ENCODE assay signal across 16 cellular contexts in the genomic region with DNA sequence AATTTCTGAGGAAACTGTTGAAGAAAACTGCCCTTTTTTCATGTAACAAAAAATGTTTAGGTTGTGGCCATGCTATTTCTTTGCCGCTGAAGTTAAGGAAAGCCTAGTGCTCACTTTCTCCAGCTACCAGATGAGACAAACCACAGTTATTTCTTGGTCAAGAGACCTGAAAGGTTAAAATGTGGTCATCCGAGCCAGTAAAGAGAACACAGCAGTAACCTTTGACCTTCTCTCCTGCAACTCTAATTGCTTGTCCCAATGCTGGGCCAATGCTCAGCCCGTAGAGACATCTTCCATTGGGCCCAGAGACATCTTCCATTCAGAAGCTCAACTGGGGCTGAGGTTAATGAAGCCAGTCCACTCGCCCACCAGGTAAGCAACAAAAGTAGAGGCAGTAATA.
DNase-seq lines count a peak whose midpoint lies in the region.
"Had no signal": no experiment of that assay in that cellular context is flagged by ENCODE, and none has a peak within 500 bp of the region (broad histone marks: within the 10 kb centered on the region; RNA-seq: fewer than 3 reads in every experiment).

No MANE protein-coding gene starts in this region.

- peak; percentile 7 for DNase-seq in HCEC 1CT
- DNase-seq in amniotic epithelial cell (ENCODE audit: low read depth): peak; percentile 45
- peak; percentile 32 for DNase-seq in left kidney (ENCODE audit: low read depth, low spot score)
- DNase-seq in neuronal stem cell (ENCODE audit: low spot score): no peak
- DNase-seq in mesenteric fat pad (ENCODE audit: low spot score): no peak
- DNase-seq in cerebellum (ENCODE audit: low spot score): no peak
- DNase-seq in SW 1271 (lab: John Stamatoyannopoulos, UW): no peak
- DNase-seq: KG1, NCI-H1105 treated with DMSO at 0.1 percent for 48 hours, NCI-H2081, NCI-H2171, NCI-H345, NCI-H774, SIG-M5 had no signal

- no peak overlapping the region for H2AK5ac ChIP-seq in neuronal stem cell (ENCODE audit: low read depth, low read length)

- no peak overlapping the region for H2BK15ac ChIP-seq in neuronal stem cell (ENCODE audit: low read length)

- no peak overlapping the region for H3K23ac ChIP-seq in neuronal stem cell (ENCODE audit: low read depth, low read length, poor library complexity)

- no peak overlapping the region for H3K4me2 ChIP-seq in neuronal stem cell (ENCODE audit: insufficient read depth, low read length, poor library complexity, severe bottlenecking)

- no peak overlapping the region for H2AFZ ChIP-seq in neuronal stem cell (ENCODE audit: low read length)

- H3K79me1 ChIP-seq in neuronal stem cell (ENCODE audit: low read depth, low read length): no peaks in the 10 kb centered on the region

- H3K4ac ChIP-seq in neuronal stem cell (ENCODE audit: low read length): no peak overlapping the region

- no peak overlapping the region for H2BK120ac ChIP-seq in neuronal stem cell (ENCODE audit: low read depth, low read length)

- no peak overlapping the region for H2BK12ac ChIP-seq in neuronal stem cell (ENCODE audit: low read length)

- H3K9ac ChIP-seq in neuronal stem cell (ENCODE audit: low read depth, low read length, poor library complexity): no peak overlapping the region

- peak overlapping the region; percentile 48 for H3K27ac ChIP-seq in neuronal stem cell (replicated peaks; ENCODE audit: low read length)
- H3K27ac ChIP-seq: C4-2B had no signal

- H3K4me1 ChIP-seq in neuronal stem cell (ENCODE audit: control insufficient read depth in 2 of 2, insufficient read depth in 1 of 2, low read depth in 1 of 2, low read length in 2 of 2): peaks cover 2 to 6% of the 10 kb centered on the region in 2 donors

- no peak overlapping the region for H3K18ac ChIP-seq in neuronal stem cell (ENCODE audit: low read length)

- H4K91ac ChIP-seq in neuronal stem cell (ENCODE audit: low read depth, low read length, poor library complexity): no peak overlapping the region

- peaks cover 0 to 3% (median 0%) of the 10 kb centered on the region in 3 experiments for H3K27me3 ChIP-seq in neuronal stem cell (ENCODE audit: control insufficient read depth in 3 of 3, insufficient read depth in 3 of 3, low read depth in 1 of 3, low read length in 3 of 3)

- no CpG with 5 or more reads among the region's 4 CpGs for WGBS in neuronal stem cell (ENCODE audit: extremely low coverage in 2 of 2, insufficient read length in 2 of 2, insufficient replicate concordance in 1 of 2), 2 donors

- no peak overlapping the region for H3K14ac ChIP-seq in neuronal stem cell (ENCODE audit: low read length)

- no peaks in the 10 kb centered on the region for H3K9me3 ChIP-seq in neuronal stem cell (replicated peaks in 1 of 2; ENCODE audit: control insufficient read depth in 2 of 2, insufficient read depth in 1 of 2, low read depth in 1 of 2, low read length in 2 of 2)
- H3K9me3 ChIP-seq: HAP-1 had no signal

- H3K4me3 ChIP-seq in neuronal stem cell (ENCODE audit: low read length in 2 of 2): no peak overlapping the region
- H3K4me3 ChIP-seq: HAP-1 had no signal

- H2BK5ac ChIP-seq in neuronal stem cell (ENCODE audit: low read length): no peak overlapping the region

- no peaks in the 10 kb centered on the region for H3K36me3 ChIP-seq in neuronal stem cell (replicated peaks in 1 of 2; ENCODE audit: control insufficient read depth in 2 of 2, insufficient read depth in 2 of 2, low read length in 2 of 2)
- H3K36me3 ChIP-seq: HAP-1 had no signal

- H4K8ac ChIP-seq in neuronal stem cell (ENCODE audit: low read depth, low read length): no peak overlapping the region

Comparison
In these comparisons a context has a peak if more than half of its experiments do, and no peak if none do; other contexts are left out.
1. DNase-seq: peak in HCEC 1CT (single experiment), amniotic epithelial cell (single experiment) and left kidney (single experiment); none in neuronal stem cell (single experiment), mesenteric fat pad (single experiment), cerebellum (single experiment) and SW 1271 (0 of 2).